ENCODE assay signal across 1 cellular context in the genomic region with DNA sequence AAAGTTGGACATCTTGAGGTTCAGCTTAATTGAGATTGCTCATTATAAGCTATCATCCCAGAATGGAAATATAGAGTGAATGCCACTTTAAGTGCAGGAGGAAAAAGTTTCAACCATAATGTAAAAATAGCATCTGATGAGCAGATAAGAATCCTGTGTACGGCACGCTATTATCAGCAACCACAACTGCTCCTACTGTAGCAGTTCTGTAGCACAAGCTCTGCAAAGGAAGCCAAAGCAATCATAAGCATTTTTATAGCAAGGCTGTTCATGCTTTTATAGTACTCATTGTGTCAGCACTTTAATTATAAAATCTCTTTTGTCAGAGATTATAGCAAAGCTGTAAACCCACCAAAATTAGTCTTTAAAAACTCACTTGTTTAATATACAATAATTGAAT.
TF ChIP-seq lines count a peak whose summit lies in the region.

No MANE protein-coding gene starts in this region.

TF ChIP-seq in SK-N-SH, 30 proteins besides CTCF, POLR2A, EP300 and RAD21 (continued from another document):
- TF ChIP-seq MAX (IDR thresholded peaks at IDR 0.05; ENCODE audit: low read depth), result no peak
- TF ChIP-seq SIN3A (IDR thresholded peaks at IDR 0.05; ENCODE audit: borderline replicate concordance, low read depth, low read length), result no peak
- no peak for TF ChIP-seq FOXM1 (IDR thresholded peaks at IDR 0.05; ENCODE audit: low read depth)
- no peak for TF ChIP-seq USF2 (IDR thresholded peaks at IDR 0.05; ENCODE audit: borderline replicate concordance, low read depth, low read length)
